Comparison of ENCODE assay signal across 28 cellular contexts in the genomic region with DNA sequence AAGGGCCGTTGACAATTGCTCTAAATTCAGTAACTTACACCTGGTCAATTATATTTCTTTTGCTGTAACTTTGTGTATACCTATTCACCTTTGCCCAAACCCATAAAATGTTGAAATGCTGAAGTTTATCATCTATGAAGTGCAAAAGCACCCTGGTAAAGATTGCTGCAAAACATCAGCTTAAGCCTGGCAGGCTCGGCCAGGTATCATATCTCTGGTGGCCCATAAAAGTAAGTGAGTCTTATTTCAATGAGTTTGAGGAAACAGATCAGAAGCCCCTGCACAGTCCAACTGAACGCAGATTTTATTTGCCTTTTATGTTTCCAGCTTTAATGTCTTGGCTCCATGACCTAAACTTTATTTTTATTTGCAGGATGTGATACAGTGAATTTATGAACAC.
"Had no signal": no experiment of that assay in that cellular context is flagged by ENCODE, and none has a peak within 500 bp of the region (broad histone marks: within the 10 kb centered on the region; RNA-seq: fewer than 3 reads in every experiment).

No MANE protein-coding gene starts in this region.

- H3K4me1 ChIP-seq: ascending aorta had no signal

- H3K27ac ChIP-seq: ascending aorta, cardiac muscle cell, VCaP had no signal

- H3K9me3 ChIP-seq: ascending aorta had no signal

- ATAC-seq: activated CD8-positive, alpha-beta T cell treated with anti-CD3 and anti-CD28 coated beads for 36 hours; activated naive CD8-positive, alpha-beta T cell treated with anti-CD3 and anti-CD28 coated beads, Interleukin-2, amount 50 U/mL, for 24 hours; activated T-cell treated with anti-CD3 and anti-CD28 coated beads, Interleukin-2, amount 50 U/mL, for 4 hours; activated T-cell treated with anti-CD3 and anti-CD28 coated beads, Interleukin-2, amount 50 U/mL, for 72 hours; activated T-helper 17 cell treated with anti-CD3 and anti-CD28 coated beads, Interleukin-2, amount 50 U/mL, for 72 hours had no signal

- H3K27me3 ChIP-seq: ascending aorta, cardiac muscle cell had no signal

- DNase-seq: activated B cell treated with CpG ODN at 0.5 μM for 24 hours; activated CD4-positive, alpha-beta memory T cell treated with anti-CD3 and anti-CD28 coated beads for 36 hours; activated CD4-positive, alpha-beta T cell treated with anti-CD3 and anti-CD28 coated beads for 4 hours; activated CD4-positive, alpha-beta T cell treated with anti-CD3 and anti-CD28 coated beads, Interleukin-2, amount 10 ng/mL, durations not matched to agents 24 days and 14 days; activated CD4-positive, alpha-beta T cell treated with anti-CD3 and anti-CD28 coated beads, Interleukin-2, amount 50 U/mL, for 1 hour; activated CD4-positive, alpha-beta T cell treated with anti-CD3 and anti-CD28 coated beads, Interleukin-2, amount 50 U/mL, for 4 hours; activated CD4-positive, CD25-positive, alpha-beta regulatory T cell treated with anti-CD3 and anti-CD28 coated beads, Interleukin-2, amount 50 U/mL, for 72 hours; activated CD8-positive, alpha-beta memory T cell treated with anti-CD3 and anti-CD28 coated beads, Interleukin-2, amount 50 U/mL, for 4 hours; activated CD8-positive, alpha-beta T cell treated with anti-CD3 and anti-CD28 coated beads for 36 hours; activated effector memory CD4-positive, alpha-beta T cell treated with Interleukin-2 at 50 U/mL for 16 hours; activated gamma-delta T cell; activated naive CD4-positive, alpha-beta T cell treated with anti-CD3 and anti-CD28 coated beads, Interleukin-2, amount 10 ng/mL, durations not matched to agents 7 days and 5 days; activated naive CD4-positive, alpha-beta T cell treated with Interleukin-2 at 50 U/mL for 16 hours; activated naive CD8-positive, alpha-beta T cell treated with anti-CD3 and anti-CD28 coated beads, Interleukin-2, amount 10 ng/mL, durations not matched to agents 7 days and 5 days; activated naive CD8-positive, alpha-beta T cell treated with anti-CD3 and anti-CD28 coated beads, Interleukin-2, amount 50 U/mL, for 24 hours; activated T-cell treated with anti-CD3 and anti-CD28 coated beads for 4 hours; activated T-cell treated with anti-CD3 and anti-CD28 coated beads, Interleukin-2, amount 50 U/mL, for 1 hour; activated T-cell treated with anti-CD3 and anti-CD28 coated beads, Interleukin-2, amount 50 U/mL, for 4 hours; activated T-cell treated with anti-CD3 and anti-CD28 coated beads, Interleukin-2, amount 50 U/mL, for 72 hours; amygdala; anterior cingulate cortex; T-helper 1 cell; T-helper 2 cell; T-helper 9 cell had no signal

- H3K4me3 ChIP-seq: ascending aorta, cardiac muscle cell had no signal

- H3K36me3 ChIP-seq: ascending aorta, cardiac muscle cell had no signal
